Comparison of ENCODE assay signal across 30 cellular contexts in genomic region chr9:137671196-137671538, GRCh38.
DNase-seq lines count a peak whose midpoint lies in the region; ATAC-seq and TF ChIP-seq lines count a peak whose summit lies in the region.
"Had no signal": no experiment of that assay in that cellular context is flagged by ENCODE, and none has a peak within 500 bp of the region (broad histone marks: within the 10 kb centered on the region; RNA-seq: fewer than 3 reads in every experiment).

No MANE protein-coding gene starts in this region.

- H3K27me3 Mint-ChIP-seq in effector memory CD8-positive, alpha-beta T cell = no peaks in the 10 kb centered on the region
- H3K27me3 Mint-ChIP-seq: activated CD4-positive, alpha-beta T cell treated with anti-CD3 and anti-CD28 coated beads for 36 hours; activated CD8-positive, alpha-beta T cell treated with anti-CD3 and anti-CD28 coated beads for 36 hours had no signal

- peaks cover 18% of the 10 kb centered on the region for H3K36me3 Mint-ChIP-seq in effector memory CD8-positive, alpha-beta T cell (ENCODE audit: insufficient read depth)

- CTCF ChIA-PET in RWPE1 (lab: Yijun Ruan, JAX) = interaction anchor here (0.6 to 0.8 kb wide), 3 partner anchors 83 to 226 kb away, joined by 3 to 8 read pairs (median 3); no protein-coding TSS in a partner anchor

- no peak for ATAC-seq in effector memory CD8-positive, alpha-beta T cell (replicated peaks)
- no peak for ATAC-seq in GM21528 (IDR thresholded peaks at IDR 0.05; ENCODE audit: low FRiP score, unreplicated experiment)
- ATAC-seq in HG03135 (IDR thresholded peaks at IDR 0.05; ENCODE audit: unreplicated experiment) = no peak
- ATAC-seq: activated CD4-positive, alpha-beta T cell treated with anti-CD3 and anti-CD28 coated beads for 36 hours; activated CD8-positive, alpha-beta T cell treated with anti-CD3 and anti-CD28 coated beads for 36 hours had no signal

- H3K9me3 Mint-ChIP-seq in effector memory CD8-positive, alpha-beta T cell = no peaks in the 10 kb centered on the region
- H3K9me3 Mint-ChIP-seq: activated CD8-positive, alpha-beta T cell treated with anti-CD3 and anti-CD28 coated beads for 36 hours; HFFc6; immature natural killer cell had no signal

- H3K27ac ChIP-seq in C4-2B (peak overlapping the region; percentile 75), RWPE1 (peak overlapping the region; percentile 50; the same call in 1 of the 2 replicates), neutrophil (peak overlapping the region; percentile 18)
- H3K27ac ChIP-seq: psoas muscle, sigmoid colon had no signal

- no peak overlapping the region for H3K4me3 Mint-ChIP-seq in effector memory CD8-positive, alpha-beta T cell
- H3K4me3 Mint-ChIP-seq: activated CD4-positive, alpha-beta T cell treated with anti-CD3 and anti-CD28 coated beads for 36 hours; activated CD8-positive, alpha-beta T cell treated with anti-CD3 and anti-CD28 coated beads for 36 hours; HFFc6; immature natural killer cell had no signal

- H3K4me1 ChIP-seq in neutrophil (ENCODE audit: control insufficient read depth in 1 of 2, insufficient read depth in 1 of 2, low read depth in 1 of 2, low read length in 1 of 2) = peaks cover 0 to 6% of the 10 kb centered on the region in 2 experiments

- POLR2A ChIA-PET in RWPE1 (lab: Yijun Ruan, JAX; ENCODE audit: low non-redundant PET) = no interaction called here

- DNase-seq in RWPE1 (ENCODE audit: low spot score) = no peak
- DNase-seq in effector memory CD8-positive, alpha-beta T cell = no peak
- no peak for DNase-seq in NCI-H524 treated with DMSO at 0.1 percent for 48 hours (lab: John Stamatoyannopoulos, UW)
- DNase-seq in activated naive CD4-positive, alpha-beta T cell treated with Interleukin-2 at 50 U/mL for 16 hours = no peak
- DNase-seq: activated CD4-positive, alpha-beta T cell treated with anti-CD3 and anti-CD28 coated beads for 36 hours; activated CD8-positive, alpha-beta memory T cell treated with anti-CD3 and anti-CD28 coated beads, Interleukin-2, amount 50 U/mL, for 48 hours; activated CD8-positive, alpha-beta T cell treated with anti-CD3 and anti-CD28 coated beads for 36 hours; activated naive CD4-positive, alpha-beta T cell treated with anti-CD3 and anti-CD28 coated beads, Interleukin-2, amount 50 U/mL, for 16 hours; anterior cingulate cortex; COR-L47; effector CD8-positive, alpha-beta T cell; HFFc6; immature natural killer cell; Karpas-422; NCI-H1417 treated with DMSO at 0.1 percent for 48 hours; NCI-H2081; NCI-H2227 treated with DMSO at 0.1 percent for 48 hours; NCI-H69; occipital lobe; Right ventricle myocardium superior; stimulated activated CD4-positive, alpha-beta T cell treated with anti-CD3 and anti-CD28 coated beads, Interleukin-12 subunit alpha, Interleukin-12 subunit beta, amount 100 ng/mL, for 4 hours; stimulated activated CD4-positive, alpha-beta T cell treated with anti-CD3 and anti-CD28 coated beads, Interleukin-2, amount 100 ng/mL, for 48 hours; T-helper 2 cell had no signal

- TF ChIP-seq CTCF in C4-2B (conservative IDR thresholded peaks at IDR 0.05) (no peak), RWPE1 (conservative IDR thresholded peaks at IDR 0.05; ENCODE audit: low read depth) (no peak), neutrophil (IDR thresholded peaks at IDR 0.05) (no peak)

- peaks cover 8% of the 10 kb centered on the region for H3K36me3 ChIP-seq in neutrophil
- H3K36me3 ChIP-seq: sigmoid colon, tibial nerve had no signal

- peak overlapping the region; percentile 39 to 80 for H3K27ac Mint-ChIP-seq in effector memory CD8-positive, alpha-beta T cell
- H3K27ac Mint-ChIP-seq: activated CD8-positive, alpha-beta T cell treated with anti-CD3 and anti-CD28 coated beads for 36 hours; HFFc6 had no signal

- no peaks in the 10 kb centered on the region for H3K27me3 ChIP-seq in neutrophil
- H3K27me3 ChIP-seq: sigmoid colon, tibial nerve had no signal

- H3K4me1 Mint-ChIP-seq in effector memory CD8-positive, alpha-beta T cell (ENCODE audit: low read depth in 2 of 2) = peaks cover 33 to 37% of the 10 kb centered on the region in 2 donors

- H3K4me3 ChIP-seq in neutrophil (ENCODE audit: low read depth in 1 of 2, low read length in 1 of 2) = no peak overlapping the region
- H3K4me3 ChIP-seq: psoas muscle, sigmoid colon, tibial nerve had no signal

- H3K9me3 ChIP-seq in neutrophil = no peaks in the 10 kb centered on the region
- H3K9me3 ChIP-seq: psoas muscle, sigmoid colon, tibial nerve had no signal

Comparison
In these comparisons a context has a peak if more than half of its experiments do, and no peak if none do; other contexts are left out.
1. H3K27ac ChIP-seq: peak in every context shown above with its lines; median percentile 75 in C4-2B; 50 in RWPE1; 18 in neutrophil.